Comparison of ENCODE assay signal across 10 cellular contexts in the genomic region with DNA sequence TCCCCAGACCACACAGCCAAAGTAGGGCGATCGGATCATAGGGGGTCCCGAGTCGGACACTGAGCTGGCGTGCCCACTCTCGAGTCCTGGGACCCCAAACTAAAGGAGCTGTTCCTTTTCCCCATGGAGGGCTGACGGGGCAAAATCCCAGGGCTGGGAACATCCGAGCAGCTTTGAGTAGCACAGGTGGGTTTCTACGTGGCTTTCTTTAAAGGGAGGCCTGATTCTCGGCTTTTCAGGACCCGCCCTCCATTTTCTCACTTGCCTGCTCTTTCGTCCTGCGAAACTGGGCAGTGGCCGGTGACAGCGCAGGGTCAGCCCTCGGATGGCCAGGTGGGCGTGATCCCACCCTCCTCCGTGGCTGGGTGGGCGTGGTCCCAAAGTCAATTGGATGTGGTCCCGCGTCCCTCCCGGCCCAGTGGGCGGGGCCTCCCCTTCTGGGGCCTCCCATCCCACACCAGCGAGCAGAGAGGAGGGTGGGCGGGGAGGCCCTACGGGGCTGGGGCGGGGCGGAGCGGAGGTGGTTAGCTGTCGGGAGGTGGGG. TPM values are rescaled to one million over a fixed set of nuclear protein-coding genes. Genes with fewer than 3 reads are reported as not detected.
DNase-seq lines count a peak whose midpoint lies in the region; ATAC-seq and TF ChIP-seq lines count a peak whose summit lies in the region.
"Had no signal": no experiment of that assay in that cellular context is flagged by ENCODE, and none has a peak within 500 bp of the region (broad histone marks: within the 10 kb centered on the region; RNA-seq: fewer than 3 reads in every experiment).

No MANE protein-coding gene starts in this region.

- H3K4me3 ChIP-seq in SJCRH30, result peak overlapping the region; percentile 17; the same call in 1 of the 2 replicates

- H3K9me3 Mint-ChIP-seq in neural crest cell, result no peaks in the 10 kb centered on the region

- H3K4me1 Mint-ChIP-seq in neural crest cell, result peaks cover 28% of the 10 kb centered on the region

- H3K27me3 ChIP-seq in SJCRH30, result no peaks in the 10 kb centered on the region
- H3K27me3 ChIP-seq in foreskin keratinocyte, result no peaks in the 10 kb centered on the region

- H3K27ac Mint-ChIP-seq in neural crest cell (ENCODE audit: unreplicated experiment), result no peak overlapping the region

- peaks cover 8% of the 10 kb centered on the region; the same call in 1 of the 2 replicates for H3K4me1 ChIP-seq in SJCRH30
- peaks cover 12% of the 10 kb centered on the region for H3K4me1 ChIP-seq in foreskin keratinocyte

- DNase-seq in AG20443 (ENCODE audit: low spot score) (peak; percentile 67), SJCRH30 (peak; percentile 85 to 86), foreskin keratinocyte (peak in 1 of 2 donors; percentile 37), neural crest cell (ENCODE audit: low read depth, low spot score) (peak; percentile 83)
- DNase-seq: effector CD4-positive, alpha-beta T cell; SW 1271 had no signal

- H3K9me3 ChIP-seq in SJCRH30 (replicated peaks), result no peaks in the 10 kb centered on the region

- ATAC-seq in foreskin keratinocyte (peak; percentile 10), GM21367 (IDR thresholded peaks at IDR 0.05; ENCODE audit: unreplicated experiment) (no peak), GM19452 (IDR thresholded peaks at IDR 0.05; ENCODE audit: unreplicated experiment) (no peak), HG03457 (IDR thresholded peaks at IDR 0.05; ENCODE audit: unreplicated experiment) (no peak), HG02973 (IDR thresholded peaks at IDR 0.05; ENCODE audit: unreplicated experiment) (no peak)

- H3K36me3 ChIP-seq in SJCRH30, result peaks cover 6% of the 10 kb centered on the region; the same call in 1 of the 2 replicates

- H3K27ac ChIP-seq in SJCRH30 (peak overlapping the region; percentile 26; the same call in 1 of the 2 replicates), foreskin keratinocyte (no peak overlapping the region)

- no peaks in the 10 kb centered on the region for H3K27me3 Mint-ChIP-seq in neural crest cell (ENCODE audit: low read depth)

- H3K36me3 Mint-ChIP-seq in neural crest cell (ENCODE audit: low read depth), result no peaks in the 10 kb centered on the region

- peak overlapping the region; percentile 67 for H3K4me3 Mint-ChIP-seq in neural crest cell

- TF ChIP-seq CTCF in foreskin keratinocyte (conservative IDR thresholded peaks at IDR 0.05), result no peak
- TF ChIP-seq CTCF in neural crest cell (conservative IDR thresholded peaks at IDR 0.05), result no peak

RNA-seq across cellular contexts. Expression of gene TXNRD2, which starts 17.5 kb away (rescaled TPM):
- total RNA-seq in SJCRH30 (2014; rRNA removed; shearing (Covaris generic)), result 17.0 and 17.2 TPM in 2 replicates
- 24.2 and 28.8 TPM in 2 replicates for total RNA-seq in foreskin keratinocyte
- 30.1 and 38.9 TPM in 2 replicates for polyA plus RNA-seq in foreskin keratinocyte
- 21.7 and 22.2 TPM in 2 replicates for total RNA-seq in neural crest cell

RNA-seq across cellular contexts. Expression of gene COMT, which starts 17.5 kb away (rescaled TPM):
- 69.2 and 74.6 TPM in 2 replicates for total RNA-seq in SJCRH30 (2014; rRNA removed; shearing (Covaris generic))
- total RNA-seq in foreskin keratinocyte (143 and 146 TPM in 2 replicates), neural crest cell (70.9 and 86.4 TPM in 2 replicates)
- 210 and 236 TPM in 2 replicates for polyA plus RNA-seq in foreskin keratinocyte

RNA-seq across cellular contexts. Expression of gene ARVCF, which starts 57.5 kb away (rescaled TPM):
- 4.2 and 9.0 TPM in 2 replicates for total RNA-seq in SJCRH30 (2014; rRNA removed; shearing (Covaris generic))
- 10.8 and 11.7 TPM in 2 replicates for total RNA-seq in foreskin keratinocyte
- 6.9 and 7.7 TPM in 2 replicates for polyA plus RNA-seq in foreskin keratinocyte
- 93.5 and 105 TPM in 2 replicates for total RNA-seq in neural crest cell
